Comparison of ENCODE assay signal across 1 cellular context in the genomic region with DNA sequence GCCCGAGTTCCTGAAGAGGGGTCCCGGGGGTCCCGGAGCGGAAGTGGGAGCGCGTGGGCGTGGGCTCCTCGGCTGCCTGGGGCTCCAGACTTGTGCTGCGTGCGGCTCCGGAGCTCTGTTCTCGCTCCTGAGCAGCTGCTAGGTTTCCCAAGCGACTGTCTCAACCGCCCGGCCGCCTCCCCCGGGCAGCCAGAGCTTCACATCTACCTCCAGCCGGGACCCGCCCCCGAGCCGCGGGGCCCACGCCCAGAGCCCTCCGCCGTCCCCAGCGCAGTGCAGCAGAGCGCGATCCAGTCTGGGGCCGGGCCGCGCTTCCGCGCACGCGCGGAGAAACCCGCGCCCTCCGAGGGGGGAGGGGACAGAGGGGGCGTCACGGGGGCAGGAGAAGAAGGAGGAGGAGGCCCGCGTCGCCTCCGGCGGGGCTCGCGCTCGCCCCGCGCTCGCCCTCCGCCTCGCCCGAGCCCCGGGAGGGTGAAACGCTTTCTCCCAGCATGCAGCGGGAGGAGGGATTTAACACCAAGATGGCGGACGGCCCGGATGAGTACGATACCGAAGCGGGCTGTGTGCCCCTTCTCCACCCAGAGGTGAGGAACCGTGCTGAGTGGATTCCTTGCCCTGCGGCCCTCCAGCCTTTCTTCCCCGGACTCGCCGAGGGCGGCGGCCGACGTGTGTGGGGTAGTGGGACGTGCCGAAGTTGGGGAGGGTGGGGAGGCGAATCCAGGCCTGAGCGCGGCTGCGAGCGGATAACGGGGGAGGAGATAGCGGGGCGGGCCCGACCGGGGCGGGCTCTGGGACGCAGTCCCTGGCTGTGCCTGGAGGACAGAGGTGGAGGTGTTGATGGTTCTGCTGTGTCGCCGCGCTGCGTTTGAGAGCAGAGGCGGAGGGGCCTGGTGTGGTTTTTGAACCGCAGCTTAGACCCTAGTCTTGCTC.
TF ChIP-seq lines count a peak whose summit lies in the region.

A gene with protein sequence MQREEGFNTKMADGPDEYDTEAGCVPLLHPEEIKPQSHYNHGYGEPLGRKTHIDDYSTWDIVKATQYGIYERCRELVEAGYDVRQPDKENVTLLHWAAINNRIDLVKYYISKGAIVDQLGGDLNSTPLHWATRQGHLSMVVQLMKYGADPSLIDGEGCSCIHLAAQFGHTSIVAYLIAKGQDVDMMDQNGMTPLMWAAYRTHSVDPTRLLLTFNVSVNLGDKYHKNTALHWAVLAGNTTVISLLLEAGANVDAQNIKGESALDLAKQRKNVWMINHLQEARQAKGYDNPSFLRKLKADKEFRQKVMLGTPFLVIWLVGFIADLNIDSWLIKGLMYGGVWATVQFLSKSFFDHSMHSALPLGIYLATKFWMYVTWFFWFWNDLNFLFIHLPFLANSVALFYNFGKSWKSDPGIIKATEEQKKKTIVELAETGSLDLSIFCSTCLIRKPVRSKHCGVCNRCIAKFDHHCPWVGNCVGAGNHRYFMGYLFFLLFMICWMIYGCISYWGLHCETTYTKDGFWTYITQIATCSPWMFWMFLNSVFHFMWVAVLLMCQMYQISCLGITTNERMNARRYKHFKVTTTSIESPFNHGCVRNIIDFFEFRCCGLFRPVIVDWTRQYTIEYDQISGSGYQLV (plus strand): TSS at position 370 of the 930 bp plus-strand sequence. CDS start 122 bp downstream, at position 492.

TF ChIP-seq in HEK293, 187 proteins besides CTCF, POLR2A, EP300 and RAD21 (continued from another document and continues in another):
- TF ChIP-seq, protein P1, sequence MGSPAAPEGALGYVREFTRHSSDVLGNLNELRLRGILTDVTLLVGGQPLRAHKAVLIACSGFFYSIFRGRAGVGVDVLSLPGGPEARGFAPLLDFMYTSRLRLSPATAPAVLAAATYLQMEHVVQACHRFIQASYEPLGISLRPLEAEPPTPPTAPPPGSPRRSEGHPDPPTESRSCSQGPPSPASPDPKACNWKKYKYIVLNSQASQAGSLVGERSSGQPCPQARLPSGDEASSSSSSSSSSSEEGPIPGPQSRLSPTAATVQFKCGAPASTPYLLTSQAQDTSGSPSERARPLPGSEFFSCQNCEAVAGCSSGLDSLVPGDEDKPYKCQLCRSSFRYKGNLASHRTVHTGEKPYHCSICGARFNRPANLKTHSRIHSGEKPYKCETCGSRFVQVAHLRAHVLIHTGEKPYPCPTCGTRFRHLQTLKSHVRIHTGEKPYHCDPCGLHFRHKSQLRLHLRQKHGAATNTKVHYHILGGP (tag by site-specific recombination; IDR thresholded peaks at IDR 0.05): no peak
- TF ChIP-seq PRDM1 (tag by site-specific recombination; IDR thresholded peaks at IDR 0.05): no peak
- no peak for TF ChIP-seq ZSCAN16 (tag by site-specific recombination; IDR thresholded peaks at IDR 0.05)
- TF ChIP-seq, protein P2, sequence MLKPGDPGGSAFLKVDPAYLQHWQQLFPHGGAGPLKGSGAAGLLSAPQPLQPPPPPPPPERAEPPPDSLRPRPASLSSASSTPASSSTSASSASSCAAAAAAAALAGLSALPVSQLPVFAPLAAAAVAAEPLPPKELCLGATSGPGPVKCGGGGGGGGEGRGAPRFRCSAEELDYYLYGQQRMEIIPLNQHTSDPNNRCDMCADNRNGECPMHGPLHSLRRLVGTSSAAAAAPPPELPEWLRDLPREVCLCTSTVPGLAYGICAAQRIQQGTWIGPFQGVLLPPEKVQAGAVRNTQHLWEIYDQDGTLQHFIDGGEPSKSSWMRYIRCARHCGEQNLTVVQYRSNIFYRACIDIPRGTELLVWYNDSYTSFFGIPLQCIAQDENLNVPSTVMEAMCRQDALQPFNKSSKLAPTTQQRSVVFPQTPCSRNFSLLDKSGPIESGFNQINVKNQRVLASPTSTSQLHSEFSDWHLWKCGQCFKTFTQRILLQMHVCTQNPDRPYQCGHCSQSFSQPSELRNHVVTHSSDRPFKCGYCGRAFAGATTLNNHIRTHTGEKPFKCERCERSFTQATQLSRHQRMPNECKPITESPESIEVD (tag by site-specific recombination; IDR thresholded peaks at IDR 0.05): no peak
- TF ChIP-seq HOXA7 (CRISPR knock-in tag; IDR thresholded peaks at IDR 0.05; ENCODE audit: borderline replicate concordance): no peak
- no peak; the same call in 1 of the 2 replicates for TF ChIP-seq KLF7 (tag by site-specific recombination; IDR thresholded peaks at IDR 0.05; ENCODE audit: borderline replicate concordance)
- no peak for TF ChIP-seq ZNF785 (tag by site-specific recombination; IDR thresholded peaks at IDR 0.05)
- no peak for TF ChIP-seq ZNF174 (tag by site-specific recombination; IDR thresholded peaks at IDR 0.05)
- TF ChIP-seq ZIC2 (tag by site-specific recombination; IDR thresholded peaks at IDR 0.05): peak; percentile 43
- no peak for TF ChIP-seq ZNF274 (IDR thresholded peaks at IDR 0.05; ENCODE audit: low read length)
- TF ChIP-seq ZNF274 (tag by site-specific recombination; IDR thresholded peaks at IDR 0.05; ENCODE audit: borderline replicate concordance): no peak
- peak; percentile 84 for TF ChIP-seq ZNF121 (tag by site-specific recombination; IDR thresholded peaks at IDR 0.05)
- TF ChIP-seq, protein P3, sequence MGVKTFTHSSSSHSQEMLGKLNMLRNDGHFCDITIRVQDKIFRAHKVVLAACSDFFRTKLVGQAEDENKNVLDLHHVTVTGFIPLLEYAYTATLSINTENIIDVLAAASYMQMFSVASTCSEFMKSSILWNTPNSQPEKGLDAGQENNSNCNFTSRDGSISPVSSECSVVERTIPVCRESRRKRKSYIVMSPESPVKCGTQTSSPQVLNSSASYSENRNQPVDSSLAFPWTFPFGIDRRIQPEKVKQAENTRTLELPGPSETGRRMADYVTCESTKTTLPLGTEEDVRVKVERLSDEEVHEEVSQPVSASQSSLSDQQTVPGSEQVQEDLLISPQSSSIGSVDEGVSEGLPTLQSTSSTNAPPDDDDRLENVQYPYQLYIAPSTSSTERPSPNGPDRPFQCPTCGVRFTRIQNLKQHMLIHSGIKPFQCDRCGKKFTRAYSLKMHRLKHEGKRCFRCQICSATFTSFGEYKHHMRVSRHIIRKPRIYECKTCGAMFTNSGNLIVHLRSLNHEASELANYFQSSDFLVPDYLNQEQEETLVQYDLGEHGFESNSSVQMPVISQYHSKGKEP (tag by site-specific recombination; IDR thresholded peaks at IDR 0.05): no peak
- TF ChIP-seq GFI1B (tag by site-specific recombination; IDR thresholded peaks at IDR 0.05): no peak
- no peak for TF ChIP-seq ZNF350 (tag by site-specific recombination; IDR thresholded peaks at IDR 0.05)
- TF ChIP-seq OVOL3 (tag by site-specific recombination; IDR thresholded peaks at IDR 0.05): peak; percentile 94
- peak; percentile 94 for TF ChIP-seq GLIS2 (tag by site-specific recombination; IDR thresholded peaks at IDR 0.05)
- no peak for TF ChIP-seq ZNF169 (tag by site-specific recombination; IDR thresholded peaks at IDR 0.05)
- TF ChIP-seq, protein P4, sequence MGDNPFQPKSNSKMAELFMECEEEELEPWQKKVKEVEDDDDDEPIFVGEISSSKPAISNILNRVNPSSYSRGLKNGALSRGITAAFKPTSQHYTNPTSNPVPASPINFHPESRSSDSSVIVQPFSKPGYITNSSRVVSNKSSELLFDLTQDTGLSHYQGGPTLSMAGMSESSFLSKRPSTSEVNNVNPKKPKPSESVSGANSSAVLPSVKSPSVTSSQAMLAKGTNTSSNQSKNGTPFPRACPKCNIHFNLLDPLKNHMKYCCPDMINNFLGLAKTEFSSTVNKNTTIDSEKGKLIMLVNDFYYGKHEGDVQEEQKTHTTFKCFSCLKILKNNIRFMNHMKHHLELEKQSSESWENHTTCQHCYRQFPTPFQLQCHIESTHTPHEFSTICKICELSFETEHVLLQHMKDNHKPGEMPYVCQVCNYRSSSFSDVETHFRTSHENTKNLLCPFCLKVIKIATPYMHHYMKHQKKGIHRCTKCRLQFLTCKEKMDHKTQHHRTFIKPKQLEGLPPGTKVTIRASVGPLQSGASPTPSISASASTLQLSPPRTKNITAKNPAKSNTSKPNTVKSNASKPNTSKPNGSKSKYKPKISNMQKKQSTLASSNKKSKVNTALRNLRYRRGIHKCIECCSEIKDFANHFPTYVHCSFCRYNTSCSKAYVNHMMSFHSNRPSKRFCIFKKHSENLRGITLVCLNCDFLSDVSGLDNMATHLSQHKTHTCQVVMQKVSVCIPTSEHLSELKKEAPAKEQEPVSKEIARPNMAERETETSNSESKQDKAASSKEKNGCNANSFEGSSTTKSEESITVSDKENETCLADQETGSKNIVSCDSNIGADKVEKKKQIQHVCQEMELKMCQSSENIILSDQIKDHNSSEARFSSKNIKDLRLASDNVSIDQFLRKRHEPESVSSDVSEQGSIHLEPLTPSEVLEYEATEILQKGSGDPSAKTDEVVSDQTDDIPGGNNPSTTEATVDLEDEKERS (tag by site-specific recombination; IDR thresholded peaks at IDR 0.05): no peak
- TF ChIP-seq ZNF837 (tag by site-specific recombination; IDR thresholded peaks at IDR 0.05): no peak
- peak; percentile 54; the same call in 1 of the 2 replicates for TF ChIP-seq MZF1 (tag by site-specific recombination; IDR thresholded peaks at IDR 0.05; ENCODE audit: borderline replicate concordance)
- no peak for TF ChIP-seq FEZF1 (tag by site-specific recombination; IDR thresholded peaks at IDR 0.05)
- no peak for TF ChIP-seq ZNF146 (tag by site-specific recombination; IDR thresholded peaks at IDR 0.05)
- peak; percentile 48; the same call in 1 of the 2 replicates for TF ChIP-seq ZNF629 (tag by site-specific recombination; IDR thresholded peaks at IDR 0.05)
- no peak for TF ChIP-seq BCL11A (tag by site-specific recombination; IDR thresholded peaks at IDR 0.05; ENCODE audit: low read depth)
- no peak for TF ChIP-seq ZNF221 (tag by site-specific recombination; IDR thresholded peaks at IDR 0.05; ENCODE audit: borderline replicate concordance)
- TF ChIP-seq ZNF658 (tag by site-specific recombination; IDR thresholded peaks at IDR 0.05): no peak
- TF ChIP-seq ZNF596 (tag by site-specific recombination; IDR thresholded peaks at IDR 0.05): no peak
- 0 out of 2 replicates have a peak, but pooled peaks have one; percentile 60 for TF ChIP-seq ZSCAN23 (tag by site-specific recombination; IDR thresholded peaks at IDR 0.05)
- TF ChIP-seq SP2 (tag by site-specific recombination; IDR thresholded peaks at IDR 0.05): peak; percentile 77
- TF ChIP-seq ZNF37A (tag by site-specific recombination; IDR thresholded peaks at IDR 0.05): no peak
- peak; percentile 88 for TF ChIP-seq YY1 (tag by site-specific recombination; IDR thresholded peaks at IDR 0.05)
- TF ChIP-seq ZNF112 (tag by site-specific recombination; IDR thresholded peaks at IDR 0.05): no peak
- TF ChIP-seq ZNF24 (tag by site-specific recombination; IDR thresholded peaks at IDR 0.05): peak; percentile 62; the same call in 1 of the 2 replicates
- no peak for TF ChIP-seq ZNF792 (tag by site-specific recombination; IDR thresholded peaks at IDR 0.05)
- TF ChIP-seq ZNF394 (tag by site-specific recombination; IDR thresholded peaks at IDR 0.05; ENCODE audit: borderline replicate concordance): peak; percentile 68; the same call in 1 of the 2 replicates
- TF ChIP-seq, protein P5, sequence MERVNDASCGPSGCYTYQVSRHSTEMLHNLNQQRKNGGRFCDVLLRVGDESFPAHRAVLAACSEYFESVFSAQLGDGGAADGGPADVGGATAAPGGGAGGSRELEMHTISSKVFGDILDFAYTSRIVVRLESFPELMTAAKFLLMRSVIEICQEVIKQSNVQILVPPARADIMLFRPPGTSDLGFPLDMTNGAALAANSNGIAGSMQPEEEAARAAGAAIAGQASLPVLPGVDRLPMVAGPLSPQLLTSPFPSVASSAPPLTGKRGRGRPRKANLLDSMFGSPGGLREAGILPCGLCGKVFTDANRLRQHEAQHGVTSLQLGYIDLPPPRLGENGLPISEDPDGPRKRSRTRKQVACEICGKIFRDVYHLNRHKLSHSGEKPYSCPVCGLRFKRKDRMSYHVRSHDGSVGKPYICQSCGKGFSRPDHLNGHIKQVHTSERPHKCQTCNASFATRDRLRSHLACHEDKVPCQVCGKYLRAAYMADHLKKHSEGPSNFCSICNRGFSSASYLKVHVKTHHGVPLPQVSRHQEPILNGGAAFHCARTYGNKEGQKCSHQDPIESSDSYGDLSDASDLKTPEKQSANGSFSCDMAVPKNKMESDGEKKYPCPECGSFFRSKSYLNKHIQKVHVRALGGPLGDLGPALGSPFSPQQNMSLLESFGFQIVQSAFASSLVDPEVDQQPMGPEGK (tag by site-specific recombination; IDR thresholded peaks at IDR 0.05): peak; percentile 93
- TF ChIP-seq ZNF560 (tag by site-specific recombination; IDR thresholded peaks at IDR 0.05; ENCODE audit: borderline replicate concordance): no peak
- TF ChIP-seq, protein P6, sequence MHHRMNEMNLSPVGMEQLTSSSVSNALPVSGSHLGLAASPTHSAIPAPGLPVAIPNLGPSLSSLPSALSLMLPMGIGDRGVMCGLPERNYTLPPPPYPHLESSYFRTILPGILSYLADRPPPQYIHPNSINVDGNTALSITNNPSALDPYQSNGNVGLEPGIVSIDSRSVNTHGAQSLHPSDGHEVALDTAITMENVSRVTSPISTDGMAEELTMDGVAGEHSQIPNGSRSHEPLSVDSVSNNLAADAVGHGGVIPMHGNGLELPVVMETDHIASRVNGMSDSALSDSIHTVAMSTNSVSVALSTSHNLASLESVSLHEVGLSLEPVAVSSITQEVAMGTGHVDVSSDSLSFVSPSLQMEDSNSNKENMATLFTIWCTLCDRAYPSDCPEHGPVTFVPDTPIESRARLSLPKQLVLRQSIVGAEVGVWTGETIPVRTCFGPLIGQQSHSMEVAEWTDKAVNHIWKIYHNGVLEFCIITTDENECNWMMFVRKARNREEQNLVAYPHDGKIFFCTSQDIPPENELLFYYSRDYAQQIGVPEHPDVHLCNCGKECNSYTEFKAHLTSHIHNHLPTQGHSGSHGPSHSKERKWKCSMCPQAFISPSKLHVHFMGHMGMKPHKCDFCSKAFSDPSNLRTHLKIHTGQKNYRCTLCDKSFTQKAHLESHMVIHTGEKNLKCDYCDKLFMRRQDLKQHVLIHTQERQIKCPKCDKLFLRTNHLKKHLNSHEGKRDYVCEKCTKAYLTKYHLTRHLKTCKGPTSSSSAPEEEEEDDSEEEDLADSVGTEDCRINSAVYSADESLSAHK (tag by site-specific recombination; IDR thresholded peaks at IDR 0.05): peak; percentile 35; the same call in 1 of the 2 replicates
- no peak for TF ChIP-seq IKZF3 (tag by site-specific recombination; IDR thresholded peaks at IDR 0.05)
- TF ChIP-seq ZBTB17 (tag by site-specific recombination; IDR thresholded peaks at IDR 0.05): peak; percentile 73; the same call in 1 of the 2 replicates
- TF ChIP-seq, protein P7, sequence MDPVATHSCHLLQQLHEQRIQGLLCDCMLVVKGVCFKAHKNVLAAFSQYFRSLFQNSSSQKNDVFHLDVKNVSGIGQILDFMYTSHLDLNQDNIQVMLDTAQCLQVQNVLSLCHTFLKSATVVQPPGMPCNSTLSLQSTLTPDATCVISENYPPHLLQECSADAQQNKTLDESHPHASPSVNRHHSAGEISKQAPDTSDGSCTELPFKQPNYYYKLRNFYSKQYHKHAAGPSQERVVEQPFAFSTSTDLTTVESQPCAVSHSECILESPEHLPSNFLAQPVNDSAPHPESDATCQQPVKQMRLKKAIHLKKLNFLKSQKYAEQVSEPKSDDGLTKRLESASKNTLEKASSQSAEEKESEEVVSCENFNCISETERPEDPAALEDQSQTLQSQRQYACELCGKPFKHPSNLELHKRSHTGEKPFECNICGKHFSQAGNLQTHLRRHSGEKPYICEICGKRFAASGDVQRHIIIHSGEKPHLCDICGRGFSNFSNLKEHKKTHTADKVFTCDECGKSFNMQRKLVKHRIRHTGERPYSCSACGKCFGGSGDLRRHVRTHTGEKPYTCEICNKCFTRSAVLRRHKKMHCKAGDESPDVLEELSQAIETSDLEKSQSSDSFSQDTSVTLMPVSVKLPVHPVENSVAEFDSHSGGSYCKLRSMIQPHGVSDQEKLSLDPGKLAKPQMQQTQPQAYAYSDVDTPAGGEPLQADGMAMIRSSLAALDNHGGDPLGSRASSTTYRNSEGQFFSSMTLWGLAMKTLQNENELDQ (tag by site-specific recombination; IDR thresholded peaks at IDR 0.05; ENCODE audit: low read depth): no peak
